18 cellular contexts compared by ENCODE assay signal in genomic region chr2:17270894-17271293, GRCh38.
DNase-seq lines count a peak whose midpoint lies in the region; ATAC-seq and FAIRE-seq lines count a peak whose summit lies in the region.
"Had no signal": no experiment of that assay in that cellular context is flagged by ENCODE, and none has a peak within 500 bp of the region (broad histone marks: within the 10 kb centered on the region; RNA-seq: fewer than 3 reads in every experiment).

No MANE protein-coding gene starts in this region.

- POLR2A ChIA-PET in activated CD4-positive, alpha-beta T cell treated with anti-CD3 and anti-CD28 coated beads, Interleukin-2, amount 10 ng/mL, durations not matched to agents 7 days and 5 days (lab: Charles Lee), result no interaction called here

- intact Hi-C loops in Right ventricle myocardium superior (cut with DNase I), result no loop called here

- no peaks in the 10 kb centered on the region for H3K36me3 Mint-ChIP-seq in activated CD4-positive, alpha-beta T cell treated with anti-CD3 and anti-CD28 coated beads, Interleukin-2, amount 10 ng/mL, durations not matched to agents 7 days and 5 days (ENCODE audit: low read depth)
- no peaks in the 10 kb centered on the region for H3K36me3 Mint-ChIP-seq in activated T-cell treated with anti-CD3 and anti-CD28 coated beads, Interleukin-2, amount 50 U/mL, for 72 hours (ENCODE audit: insufficient read depth in 2 of 2)
- H3K36me3 Mint-ChIP-seq: activated naive CD8-positive, alpha-beta T cell; CD8-positive, alpha-beta T cell; WTC11 had no signal

- H3K27ac Mint-ChIP-seq in activated CD4-positive, alpha-beta T cell treated with anti-CD3 and anti-CD28 coated beads, Interleukin-2, amount 10 ng/mL, durations not matched to agents 7 days and 5 days, result no peak overlapping the region
- H3K27ac Mint-ChIP-seq in activated T-cell treated with anti-CD3 and anti-CD28 coated beads, Interleukin-2, amount 50 U/mL, for 72 hours, result no peak overlapping the region
- H3K27ac Mint-ChIP-seq: activated naive CD8-positive, alpha-beta T cell; CD8-positive, alpha-beta T cell; H9; WTC11 had no signal

- no peaks in the 10 kb centered on the region for H3K4me1 Mint-ChIP-seq in activated CD4-positive, alpha-beta T cell treated with anti-CD3 and anti-CD28 coated beads, Interleukin-2, amount 10 ng/mL, durations not matched to agents 7 days and 5 days
- H3K4me1 Mint-ChIP-seq in activated T-cell treated with anti-CD3 and anti-CD28 coated beads, Interleukin-2, amount 50 U/mL, for 72 hours (ENCODE audit: low read depth), result no peaks in the 10 kb centered on the region
- H3K4me1 Mint-ChIP-seq: H9, WTC11 had no signal

- H3K27me3 Mint-ChIP-seq in activated CD4-positive, alpha-beta T cell treated with anti-CD3 and anti-CD28 coated beads, Interleukin-2, amount 10 ng/mL, durations not matched to agents 7 days and 5 days, result no peaks in the 10 kb centered on the region
- no peaks in the 10 kb centered on the region for H3K27me3 Mint-ChIP-seq in activated T-cell treated with anti-CD3 and anti-CD28 coated beads, Interleukin-2, amount 50 U/mL, for 72 hours (ENCODE audit: low read depth)
- H3K27me3 Mint-ChIP-seq: activated naive CD8-positive, alpha-beta T cell had no signal

- DNase-seq in SIG-M5 treated with dmso at 0.1 percent for 504 hours (lab: John Stamatoyannopoulos, UW; ENCODE audit: unreplicated experiment), result peak; percentile 10
- DNase-seq in SIG-M5 (lab: John Stamatoyannopoulos, UW), result no peak
- peak; percentile 11 for DNase-seq in NAMALWA (ENCODE audit: low spot score)
- no peak for DNase-seq in HTR-8/SVneo (ENCODE audit: insufficient read length, low spot score)
- DNase-seq in Right ventricle myocardium superior, result no peak
- DNase-seq in activated CD4-positive, alpha-beta T cell treated with anti-CD3 and anti-CD28 coated beads, Interleukin-2, amount 10 ng/mL, durations not matched to agents 7 days and 5 days, result no peak
- no peak for DNase-seq in activated T-cell treated with anti-CD3 and anti-CD28 coated beads, Interleukin-2, amount 50 U/mL, for 72 hours
- DNase-seq: activated CD8-positive, alpha-beta memory T cell treated with anti-CD3 and anti-CD28 coated beads, Interleukin-2, amount 50 U/mL, for 48 hours; CD8-positive, alpha-beta T cell; central memory CD4-positive, alpha-beta T cell; H9; islet precursor cell; NCI-H2029; NCI-H748 treated with DMSO at 0.1 percent for 48 hours; spleen had no signal

- ATAC-seq in HG02970 (IDR thresholded peaks at IDR 0.05; ENCODE audit: low FRiP score, unreplicated experiment) (peak; percentile 55), Right ventricle myocardium superior (ENCODE audit: poor library complexity) (no peak)
- no peak for ATAC-seq in activated T-cell treated with anti-CD3 and anti-CD28 coated beads, Interleukin-2, amount 50 U/mL, for 72 hours (replicated peaks in 1 of 2)
- ATAC-seq: CD8-positive, alpha-beta T cell; WTC11 had no signal

- H3K4me3 Mint-ChIP-seq in activated CD4-positive, alpha-beta T cell treated with anti-CD3 and anti-CD28 coated beads, Interleukin-2, amount 10 ng/mL, durations not matched to agents 7 days and 5 days, result no peak overlapping the region
- H3K4me3 Mint-ChIP-seq in activated T-cell treated with anti-CD3 and anti-CD28 coated beads, Interleukin-2, amount 50 U/mL, for 72 hours, result no peak overlapping the region
- H3K4me3 Mint-ChIP-seq: activated naive CD8-positive, alpha-beta T cell; CD8-positive, alpha-beta T cell; H9; WTC11 had no signal

- no peak for FAIRE-seq in HTR-8/SVneo (lab: Jason Lieb, UNC)

- no peaks in the 10 kb centered on the region for H3K9me3 Mint-ChIP-seq in activated CD4-positive, alpha-beta T cell treated with anti-CD3 and anti-CD28 coated beads, Interleukin-2, amount 10 ng/mL, durations not matched to agents 7 days and 5 days
- H3K9me3 Mint-ChIP-seq in activated T-cell treated with anti-CD3 and anti-CD28 coated beads, Interleukin-2, amount 50 U/mL, for 72 hours, result peaks cover 0 to 8% of the 10 kb centered on the region in 2 donors
- H3K9me3 Mint-ChIP-seq: H9 had no signal

- CTCF ChIA-PET in activated CD4-positive, alpha-beta T cell treated with anti-CD3 and anti-CD28 coated beads, Interleukin-2, amount 10 ng/mL, durations not matched to agents 7 days and 5 days (lab: Charles Lee), result no interaction called here

Comparison
In these comparisons a context has a peak if more than half of its experiments do, and no peak if none do; other contexts are left out.
1. DNase-seq: peak in SIG-M5 treated with dmso at 0.1 percent for 504 hours (single experiment) and NAMALWA (single experiment); none in SIG-M5 (single experiment), HTR-8/SVneo (single experiment), Right ventricle myocardium superior (single experiment), activated CD4-positive, alpha-beta T cell treated with anti-CD3 and anti-CD28 coated beads, Interleukin-2, amount 10 ng/mL, durations not matched to agents 7 days and 5 days (single experiment) and activated T-cell treated with anti-CD3 and anti-CD28 coated beads, Interleukin-2, amount 50 U/mL, for 72 hours (0 of 2).